38 cellular contexts compared by ENCODE assay signal in genomic region chr1:68065766-68066165, GRCh38. TPM values are rescaled to one million over a fixed set of nuclear protein-coding genes. Genes with fewer than 3 reads are reported as not detected.
"Had no signal": no experiment of that assay in that cellular context is flagged by ENCODE, and none has a peak within 500 bp of the region (broad histone marks: within the 10 kb centered on the region; RNA-seq: fewer than 3 reads in every experiment).

No MANE protein-coding gene starts in this region.

- H3K9me3 ChIP-seq: ascending aorta, gastrocnemius medialis had no signal

- H3K4me1 ChIP-seq: ascending aorta, breast epithelium, foreskin keratinocyte, gastrocnemius medialis, heart left ventricle had no signal

- H3K4me1 Mint-ChIP-seq: activated CD4-positive, alpha-beta T cell treated with anti-CD3 and anti-CD28 coated beads for 36 hours; activated CD4-positive, alpha-beta T cell treated with anti-CD3 and anti-CD28 coated beads, Interleukin-2, amount 10 ng/mL, durations not matched to agents 24 days and 14 days; activated CD8-positive, alpha-beta memory T cell treated with anti-CD3 and anti-CD28 coated beads, Interleukin-2, amount 10 ng/mL, durations not matched to agents 7 days and 5 days; activated naive CD4-positive, alpha-beta T cell treated with anti-CD3 and anti-CD28 coated beads, Interleukin-2, amount 10 ng/mL, durations not matched to agents 7 days and 5 days; activated naive CD8-positive, alpha-beta T cell treated with anti-CD3 and anti-CD28 coated beads, Interleukin-2, amount 10 ng/mL, durations not matched to agents 7 days and 5 days; brain; T-cell had no signal

- H3K36me3 ChIP-seq: ascending aorta, breast epithelium, cardiac muscle cell, gastrocnemius medialis, heart left ventricle, WERI-Rb-1 had no signal

- H3K4me3 Mint-ChIP-seq: activated CD4-positive, alpha-beta memory T cell treated with anti-CD3 and anti-CD28 coated beads for 36 hours; activated CD4-positive, alpha-beta T cell treated with anti-CD3 and anti-CD28 coated beads for 36 hours; activated CD4-positive, alpha-beta T cell treated with anti-CD3 and anti-CD28 coated beads, Interleukin-2, amount 10 ng/mL, durations not matched to agents 24 days and 14 days; activated CD8-positive, alpha-beta memory T cell treated with anti-CD3 and anti-CD28 coated beads, Interleukin-2, amount 10 ng/mL, durations not matched to agents 7 days and 5 days; activated CD8-positive, alpha-beta T cell treated with anti-CD3 and anti-CD28 coated beads, Interleukin-2, amount 10 ng/mL, durations not matched to agents 7 days and 5 days; activated naive CD4-positive, alpha-beta T cell treated with anti-CD3 and anti-CD28 coated beads, Interleukin-2, amount 10 ng/mL, durations not matched to agents 7 days and 5 days; activated naive CD8-positive, alpha-beta T cell treated with anti-CD3 and anti-CD28 coated beads, Interleukin-2, amount 10 ng/mL, durations not matched to agents 7 days and 5 days; activated T-helper 1 cell treated with anti-CD3 and anti-CD28 coated beads, Interleukin-12 subunit alpha, Interleukin-12 subunit beta, Interleukin-2, Interleukin-4 antibody, amounts not matched to agents 30 ng/mL and 10 ng/mL and 1 ng/mL, durations not matched to agents 14 hours and 24 hours and 36 hours; brain; dendritic cell treated with granulocyte-macrophage colony-stimulating factor and Interleukin-4, amounts not matched to agents 40 ng/mL and 50 ng/mL, for 4 days; endodermal cell; T-cell; T-helper 1 cell treated with Interleukin-12 subunit alpha and Interleukin-12 subunit beta and Interleukin-4 antibody, amounts not matched to agents 30 μg/mL and 1 μg/mL, for 36 hours had no signal

- H3K27me3 Mint-ChIP-seq: activated CD4-positive, alpha-beta memory T cell treated with anti-CD3 and anti-CD28 coated beads for 36 hours; activated CD4-positive, alpha-beta T cell treated with anti-CD3 and anti-CD28 coated beads for 36 hours; activated CD8-positive, alpha-beta memory T cell treated with anti-CD3 and anti-CD28 coated beads, Interleukin-2, amount 10 ng/mL, durations not matched to agents 7 days and 5 days; activated naive CD8-positive, alpha-beta T cell treated with anti-CD3 and anti-CD28 coated beads, Interleukin-2, amount 10 ng/mL, durations not matched to agents 7 days and 5 days; T-cell had no signal

- ATAC-seq: activated CD4-positive, alpha-beta T cell treated with anti-CD3 and anti-CD28 coated beads for 36 hours; activated CD8-positive, alpha-beta memory T cell treated with anti-CD3 and anti-CD28 coated beads, Interleukin-2, amount 10 ng/mL, durations not matched to agents 7 days and 5 days; activated CD8-positive, alpha-beta T cell treated with anti-CD3 and anti-CD28 coated beads, Interleukin-2, amount 10 ng/mL, durations not matched to agents 7 days and 5 days; activated naive CD4-positive, alpha-beta T cell treated with anti-CD3 and anti-CD28 coated beads, Interleukin-2, amount 50 U/mL, for 72 hours; esophagus mucosa; foreskin keratinocyte; gastrocnemius medialis; heart left ventricle; T-cell had no signal

- H3K9me3 Mint-ChIP-seq: activated CD4-positive, alpha-beta T cell treated with anti-CD3 and anti-CD28 coated beads, Interleukin-2, amount 10 ng/mL, durations not matched to agents 24 days and 14 days; activated naive CD4-positive, alpha-beta T cell treated with anti-CD3 and anti-CD28 coated beads, Interleukin-2, amount 10 ng/mL, durations not matched to agents 7 days and 5 days; activated naive CD8-positive, alpha-beta T cell treated with anti-CD3 and anti-CD28 coated beads, Interleukin-2, amount 10 ng/mL, durations not matched to agents 7 days and 5 days; activated T-helper 1 cell treated with anti-CD3 and anti-CD28 coated beads, Interleukin-12 subunit alpha, Interleukin-12 subunit beta, Interleukin-2, Interleukin-4 antibody, amounts not matched to agents 30 ng/mL and 10 ng/mL and 1 ng/mL, durations not matched to agents 14 hours and 24 hours and 36 hours; dendritic cell treated with granulocyte-macrophage colony-stimulating factor and Interleukin-4, amounts not matched to agents 40 ng/mL and 50 ng/mL, for 4 days; endodermal cell; T-helper 1 cell treated with Interleukin-12 subunit alpha and Interleukin-12 subunit beta and Interleukin-4 antibody, amounts not matched to agents 30 μg/mL and 1 μg/mL, for 36 hours had no signal

- H3K27ac ChIP-seq: ascending aorta, breast epithelium, cardiac muscle cell, coronary artery, dorsolateral prefrontal cortex, foreskin keratinocyte, gastrocnemius medialis, heart left ventricle, WERI-Rb-1 had no signal

- DNase-seq: activated CD4-positive, alpha-beta memory T cell treated with anti-CD3 and anti-CD28 coated beads for 36 hours; activated CD4-positive, alpha-beta T cell treated with anti-CD3 and anti-CD28 coated beads for 36 hours; activated CD4-positive, alpha-beta T cell treated with anti-CD3 and anti-CD28 coated beads, Interleukin-2, amount 10 ng/mL, durations not matched to agents 24 days and 14 days; activated CD4-positive, CD25-positive, alpha-beta regulatory T cell; activated CD4-positive, CD25-positive, alpha-beta regulatory T cell treated with anti-CD3 and anti-CD28 coated beads, Interleukin-2, amount 50 U/mL, for 72 hours; activated CD8-positive, alpha-beta memory T cell treated with anti-CD3 and anti-CD28 coated beads, Interleukin-2, amount 10 ng/mL, durations not matched to agents 7 days and 5 days; activated CD8-positive, alpha-beta memory T cell treated with anti-CD3 and anti-CD28 coated beads, Interleukin-2, amount 50 U/mL, for 4 hours; activated CD8-positive, alpha-beta T cell treated with anti-CD3 and anti-CD28 coated beads, Interleukin-2, amount 10 ng/mL, durations not matched to agents 7 days and 5 days; activated gamma-delta T cell; activated naive CD4-positive, alpha-beta T cell; activated naive CD4-positive, alpha-beta T cell treated with anti-CD3 and anti-CD28 coated beads, Interleukin-2, amount 10 ng/mL, durations not matched to agents 7 days and 5 days; activated naive CD8-positive, alpha-beta T cell treated with anti-CD3 and anti-CD28 coated beads, Interleukin-2, amount 10 ng/mL, durations not matched to agents 7 days and 5 days; activated T-cell treated with anti-CD3 and anti-CD28 coated beads, Interleukin-2, amount 50 U/mL, for 1 hour; activated T-cell treated with anti-CD3 and anti-CD28 coated beads, Interleukin-2, amount 50 U/mL, for 48 hours; central memory CD4-positive, alpha-beta T cell; cerebellar nuclear complex; dorsolateral prefrontal cortex; effector memory CD4-positive, alpha-beta T cell; endodermal cell; foreskin keratinocyte; gastrocnemius medialis; glutamatergic neuron; heart left ventricle; T-cell; T1000; WERI-Rb-1 had no signal

- H3K36me3 Mint-ChIP-seq: activated CD4-positive, alpha-beta memory T cell treated with anti-CD3 and anti-CD28 coated beads for 36 hours; activated CD8-positive, alpha-beta memory T cell treated with anti-CD3 and anti-CD28 coated beads, Interleukin-2, amount 10 ng/mL, durations not matched to agents 7 days and 5 days; activated naive CD4-positive, alpha-beta T cell treated with anti-CD3 and anti-CD28 coated beads, Interleukin-2, amount 10 ng/mL, durations not matched to agents 7 days and 5 days; activated naive CD4-positive, alpha-beta T cell treated with anti-CD3 and anti-CD28 coated beads, Interleukin-2, amount 50 U/mL, for 72 hours; activated naive CD8-positive, alpha-beta T cell treated with anti-CD3 and anti-CD28 coated beads, Interleukin-2, amount 10 ng/mL, durations not matched to agents 7 days and 5 days; brain; T-cell had no signal

- H3K27me3 ChIP-seq: ascending aorta, breast epithelium, cardiac muscle cell, dorsolateral prefrontal cortex, gastrocnemius medialis, heart left ventricle had no signal

- H3K27ac Mint-ChIP-seq: activated CD4-positive, alpha-beta memory T cell treated with anti-CD3 and anti-CD28 coated beads for 36 hours; activated CD4-positive, alpha-beta T cell treated with anti-CD3 and anti-CD28 coated beads for 36 hours; activated CD4-positive, alpha-beta T cell treated with anti-CD3 and anti-CD28 coated beads, Interleukin-2, amount 10 ng/mL, durations not matched to agents 24 days and 14 days; activated CD8-positive, alpha-beta memory T cell treated with anti-CD3 and anti-CD28 coated beads, Interleukin-2, amount 10 ng/mL, durations not matched to agents 7 days and 5 days; activated CD8-positive, alpha-beta T cell treated with anti-CD3 and anti-CD28 coated beads, Interleukin-2, amount 10 ng/mL, durations not matched to agents 7 days and 5 days; activated naive CD4-positive, alpha-beta T cell treated with anti-CD3 and anti-CD28 coated beads, Interleukin-2, amount 10 ng/mL, durations not matched to agents 7 days and 5 days; activated naive CD4-positive, alpha-beta T cell treated with anti-CD3 and anti-CD28 coated beads, Interleukin-2, amount 50 U/mL, for 72 hours; activated naive CD8-positive, alpha-beta T cell treated with anti-CD3 and anti-CD28 coated beads, Interleukin-2, amount 10 ng/mL, durations not matched to agents 7 days and 5 days; activated T-helper 1 cell treated with anti-CD3 and anti-CD28 coated beads, Interleukin-12 subunit alpha, Interleukin-12 subunit beta, Interleukin-2, Interleukin-4 antibody, amounts not matched to agents 30 ng/mL and 10 ng/mL and 1 ng/mL, durations not matched to agents 14 hours and 24 hours and 36 hours; brain; dendritic cell treated with granulocyte-macrophage colony-stimulating factor and Interleukin-4, amounts not matched to agents 40 ng/mL and 50 ng/mL, for 4 days; endodermal cell; T-cell; T-helper 1 cell treated with Interleukin-12 subunit alpha and Interleukin-12 subunit beta and Interleukin-4 antibody, amounts not matched to agents 30 μg/mL and 1 μg/mL, for 36 hours had no signal

- H3K4me3 ChIP-seq: ascending aorta, breast epithelium, cardiac muscle cell, coronary artery, dorsolateral prefrontal cortex, gastrocnemius medialis, heart left ventricle had no signal

RNA-seq across cellular contexts. Expression of gene DIRAS3, which starts 15.3 kb away (rescaled TPM):
- total RNA-seq: activated CD4-positive, alpha-beta memory T cell treated with anti-CD3 and anti-CD28 coated beads for 36 hours; activated CD4-positive, alpha-beta T cell treated with anti-CD3 and anti-CD28 coated beads, Interleukin-2, amount 10 ng/mL, durations not matched to agents 24 days and 14 days; activated CD8-positive, alpha-beta T cell treated with anti-CD3 and anti-CD28 coated beads, Interleukin-2, amount 10 ng/mL, durations not matched to agents 7 days and 5 days; activated naive CD4-positive, alpha-beta T cell treated with anti-CD3 and anti-CD28 coated beads, Interleukin-2, amount 50 U/mL, for 72 hours; activated naive CD8-positive, alpha-beta T cell treated with anti-CD3 and anti-CD28 coated beads, Interleukin-2, amount 10 ng/mL, durations not matched to agents 7 days and 5 days; activated T-helper 1 cell treated with anti-CD3 and anti-CD28 coated beads, Interleukin-12 subunit alpha, Interleukin-12 subunit beta, Interleukin-2, Interleukin-4 antibody, amounts not matched to agents 30 ng/mL and 10 ng/mL and 1 ng/mL, durations not matched to agents 14 hours and 24 hours and 36 hours; epithelial cell of proximal tubule; T-cell; T-helper 2 cell treated with Interferon-gamma antibody and Interleukin-4, amounts not matched to agents 100 ng/mL and 5 ng/mL, for 36 hours had no signal
